In genomic region chr6:161215193-161215592, GRCh38 we compare ENCODE assay signal across 11 cellular contexts. TPM values are rescaled to one million over a fixed set of nuclear protein-coding genes. Genes with fewer than 3 reads are reported as not detected.
DNase-seq lines count a peak whose midpoint lies in the region; ATAC-seq and TF ChIP-seq lines count a peak whose summit lies in the region.
"Had no signal": no experiment of that assay in that cellular context is flagged by ENCODE, and none has a peak within 500 bp of the region (broad histone marks: within the 10 kb centered on the region; RNA-seq: fewer than 3 reads in every experiment).

No MANE protein-coding gene starts in this region.

- no peaks in the 10 kb centered on the region for H3K27me3 ChIP-seq in Panc1 (ENCODE audit: control insufficient read depth, insufficient read depth, low read length)

- H3K27me3 Mint-ChIP-seq in dendritic cell treated with granulocyte-macrophage colony-stimulating factor and Interleukin-4, amounts not matched to agents 40 ng/mL and 50 ng/mL, for 4 days: no peaks in the 10 kb centered on the region
- H3K27me3 Mint-ChIP-seq: CD4-positive, alpha-beta memory T cell had no signal

- H3K4me3 ChIP-seq in Panc1 (ENCODE audit: low read depth in 2 of 2, low read length in 2 of 2): peak overlapping the region; percentile 39 to 71

- ATAC-seq in Panc1 (peak; percentile 84), HG03521 (IDR thresholded peaks at IDR 0.05; ENCODE audit: unreplicated experiment) (no peak), GM21529 (IDR thresholded peaks at IDR 0.05; ENCODE audit: unreplicated experiment) (no peak), GM18511 (IDR thresholded peaks at IDR 0.05; ENCODE audit: unreplicated experiment) (no peak)

- intact Hi-C loops in Panc1 (cut with micrococcal nuclease; ENCODE audit: unreplicated experiment): no loop called here
- intact Hi-C loops in dendritic cell treated with granulocyte-macrophage colony-stimulating factor and Interleukin-4, amounts not matched to agents 40 ng/mL and 50 ng/mL, for 4 days (cut with micrococcal nuclease): no loop called here

- BruUV-seq in Panc1 (replicated peaks; lab: Mats Ljungman, UMichigan): no TSS peak

- peaks cover 44% of the 10 kb centered on the region for H3K4me1 Mint-ChIP-seq in dendritic cell treated with granulocyte-macrophage colony-stimulating factor and Interleukin-4, amounts not matched to agents 40 ng/mL and 50 ng/mL, for 4 days (ENCODE audit: low read depth)
- H3K4me1 Mint-ChIP-seq: nephron had no signal

- 0 out of 2 replicates have a peak, but pooled peaks cover 5% of the 10 kb centered on the region for H3K4me1 ChIP-seq in Panc1 (ENCODE audit: control insufficient read depth, insufficient read depth, low read length)

- peaks cover 21% of the 10 kb centered on the region for H3K9me3 ChIP-seq in Panc1 (ENCODE audit: control insufficient read depth, insufficient read depth, low read depth, low read length)

- DNase-seq in Daoy (ENCODE audit: low read depth): peak; percentile 88
- DNase-seq in Panc1 (ENCODE audit: low read depth, low spot score): peak; percentile 84
- DNase-seq in myocyte (ENCODE audit: low read depth): peak; percentile 37
- DNase-seq in epidermal melanocyte (ENCODE audit: insufficient read length, low spot score): no peak
- DNase-seq: CD4-positive, alpha-beta memory T cell; stimulated activated CD8-positive, alpha-beta memory T cell treated with anti-CD3 and anti-CD28 coated beads, Interleukin-4, amount 100 ng/mL, for 48 hours had no signal

- no peaks in the 10 kb centered on the region; the same call in 1 of the 2 replicates for H3K36me3 ChIP-seq in Panc1 (ENCODE audit: control insufficient read depth, insufficient read depth, low read length)

- in situ Hi-C loops in Panc1 (cut with HindIII; ENCODE audit: low pct_unique_long_range_greater_than_20kb, low sequenced_read_pairs): no loop called here

- peak overlapping the region; percentile 76 for H3K27ac Mint-ChIP-seq in dendritic cell treated with granulocyte-macrophage colony-stimulating factor and Interleukin-4, amounts not matched to agents 40 ng/mL and 50 ng/mL, for 4 days
- H3K27ac Mint-ChIP-seq: CD4-positive, alpha-beta memory T cell; nephron had no signal

- peaks cover 8% of the 10 kb centered on the region for H3K9me3 Mint-ChIP-seq in dendritic cell treated with granulocyte-macrophage colony-stimulating factor and Interleukin-4, amounts not matched to agents 40 ng/mL and 50 ng/mL, for 4 days

- H3K36me3 Mint-ChIP-seq in dendritic cell treated with granulocyte-macrophage colony-stimulating factor and Interleukin-4, amounts not matched to agents 40 ng/mL and 50 ng/mL, for 4 days (ENCODE audit: low read depth): peaks cover 40% of the 10 kb centered on the region

- CTCF ChIA-PET in Panc1 (lab: Charles Lee): interaction anchor here (0.7 kb wide), 1 partner anchor 167 kb away, joined by 5 read pairs; no protein-coding TSS in a partner anchor

- POLR2A ChIA-PET in Panc1 (lab: Charles Lee): interaction anchor here (1.1 kb wide), 1 partner anchor 29 kb away, joined by 3 read pairs; no protein-coding TSS in a partner anchor

- peak overlapping the region; percentile 81 for H3K27ac ChIP-seq in Panc1 (ENCODE audit: low read length)

- no peak for TF ChIP-seq CTCF in Panc1 (IDR thresholded peaks at IDR 0.05)

- H3K4me3 Mint-ChIP-seq in dendritic cell treated with granulocyte-macrophage colony-stimulating factor and Interleukin-4, amounts not matched to agents 40 ng/mL and 50 ng/mL, for 4 days: no peak overlapping the region
- H3K4me3 Mint-ChIP-seq: CD4-positive, alpha-beta memory T cell; nephron had no signal

RNA-seq across cellular contexts. Expression of gene AGPAT4, which starts 58.7 kb away (rescaled TPM):
- total RNA-seq in Daoy (2014; rRNA removed; shearing (Covaris generic)): 5.5 and 8.4 TPM in 2 replicates
- total RNA-seq in Panc1 (2021; ENCODE audit: unreplicated experiment) (12.9 TPM), myocyte (4.1 and 6.6 TPM in 2 replicates)
- 18.0 TPM for polyA plus RNA-seq in Panc1 (2012; ENCODE audit: insufficient read length)
- 6.7 TPM for polyA plus RNA-seq in myocyte (2012)
